Comparison of ENCODE assay signal across 9 cellular contexts in genomic region chr18:50726960-50727589, GRCh38.
DNase-seq lines count a peak whose midpoint lies in the region; ATAC-seq, FAIRE-seq and TF ChIP-seq lines count a peak whose summit lies in the region.
"Had no signal": no experiment of that assay in that cellular context is flagged by ENCODE, and none has a peak within 500 bp of the region (broad histone marks: within the 10 kb centered on the region; RNA-seq: fewer than 3 reads in every experiment).

No MANE protein-coding gene starts in this region.

- intact Hi-C loops in kidney (cut with DNase I) = no loop called here

- ATAC-seq in GM19455 (IDR thresholded peaks at IDR 0.05; ENCODE audit: unreplicated experiment) = peak; percentile 95
- peak; percentile 91 for ATAC-seq in HG03095 (IDR thresholded peaks at IDR 0.05; ENCODE audit: unreplicated experiment)
- no peak for ATAC-seq in GM19397 (IDR thresholded peaks at IDR 0.05; ENCODE audit: unreplicated experiment)

- H3K9me3 ChIP-seq in kidney (ENCODE audit: control insufficient read depth in 1 of 2, low read length in 2 of 2) = no peaks in the 10 kb centered on the region

- DNase-seq in DMS 273 treated with DMSO at 0.1 percent for 48 hours (lab: John Stamatoyannopoulos, UW) = peak; percentile 80
- peak in 35 of 58 donors; percentile 3 to 81 (median 46) for DNase-seq in anterior cingulate cortex (lab: John Stamatoyannopoulos, UW)
- DNase-seq in GDM1 (lab: John Stamatoyannopoulos, UW) = no peak
- DNase-seq in D341Med (ENCODE audit: low spot score) = no peak
- DNase-seq in kidney = no peak
- DNase-seq: stimulated activated CD4-positive, alpha-beta T cell treated with anti-CD3 and anti-CD28 coated beads, Interleukin-4, amount 100 ng/mL, for 4 hours had no signal

- TF ChIP-seq CTCF in kidney (IDR thresholded peaks at IDR 0.05; ENCODE audit: borderline replicate concordance, extremely low read depth, insufficient read depth) = no peak

- no peaks in the 10 kb centered on the region for H3K36me3 ChIP-seq in kidney (ENCODE audit: control insufficient read depth in 1 of 2, insufficient read depth in 2 of 2, low read length in 2 of 2)

- H3K4me1 ChIP-seq in kidney (ENCODE audit: control insufficient read depth in 1 of 2, insufficient read depth in 1 of 2, low read depth in 1 of 2, low read length in 2 of 2) = no peaks in the 10 kb centered on the region

- FAIRE-seq in kidney (lab: Jason Lieb, UNC) = no peak

- no peak overlapping the region for H3K4me3 ChIP-seq in kidney (ENCODE audit: low read length in 2 of 2)

- no peak overlapping the region for H3K9ac ChIP-seq in kidney (ENCODE audit: low read length in 2 of 2)

- H3K27ac ChIP-seq in kidney (ENCODE audit: low read depth in 2 of 2, low read length in 2 of 2) = no peak overlapping the region

Comparison
In these comparisons a context has a peak if more than half of its experiments do, and no peak if none do; other contexts are left out.
1. DNase-seq: peak in DMS 273 treated with DMSO at 0.1 percent for 48 hours (single experiment) and anterior cingulate cortex (35 of 58); none in GDM1 (single experiment), D341Med (single experiment) and kidney (single experiment).